In genomic region chr16:90047714-90048346, GRCh38 we compare ENCODE assay signal across 9 cellular contexts. TPM values are rescaled to one million over a fixed set of nuclear protein-coding genes. Genes with fewer than 3 reads are reported as not detected.
DNase-seq lines count a peak whose midpoint lies in the region; FAIRE-seq and TF ChIP-seq lines count a peak whose summit lies in the region.
"Had no signal": no experiment of that assay in that cellular context is flagged by ENCODE, and none has a peak within 500 bp of the region (broad histone marks: within the 10 kb centered on the region; RNA-seq: fewer than 3 reads in every experiment).

No MANE protein-coding gene starts in this region.

- H2AFZ ChIP-seq in keratinocyte (ENCODE audit: control insufficient read depth, low read length) = no peak overlapping the region

- H3K4me1 ChIP-seq in keratinocyte (ENCODE audit: control insufficient read depth, extremely low read depth, insufficient read depth, low read length) = peaks cover 24% of the 10 kb centered on the region
- peaks cover 0 to 17% (median 14%) of the 10 kb centered on the region in 5 donors for H3K4me1 ChIP-seq in subcutaneous abdominal adipose tissue (ENCODE audit: control insufficient read depth in 5 of 5, insufficient read depth in 5 of 5, low read length in 5 of 5)

- H3K27ac ChIP-seq in brain microvascular endothelial cell (no peak overlapping the region), keratinocyte (ENCODE audit: control insufficient read depth, insufficient read depth, low read length) (no peak overlapping the region), subcutaneous abdominal adipose tissue (ENCODE audit: low read depth, low read length) (no peak overlapping the region)

- H3K36me3 ChIP-seq in brain microvascular endothelial cell (replicated peaks) (peaks cover 6% of the 10 kb centered on the region), keratinocyte (ENCODE audit: control insufficient read depth in 2 of 2, extremely low read depth in 1 of 2, insufficient read depth in 2 of 2, low read length in 2 of 2) (no peaks in the 10 kb centered on the region), subcutaneous abdominal adipose tissue (ENCODE audit: control insufficient read depth in 5 of 5, insufficient read depth in 5 of 5, low read length in 5 of 5) (peaks cover 0 to 16% (median 8%) of the 10 kb centered on the region in 5 donors)

- in situ Hi-C loops in brain microvascular endothelial cell (cut with HindIII; ENCODE audit: low pct_ligation_motif_present, low sequenced_read_pairs) = no loop called here

- dilution Hi-C loops in keratinocyte (cut with MboI; ENCODE audit: extremely low pct_ligation_motif_present, low sequenced_read_pairs) = no loop called here

- peaks cover 4% of the 10 kb centered on the region for H4K20me1 ChIP-seq in keratinocyte (ENCODE audit: control insufficient read depth, extremely low read depth, insufficient read depth, low read length)

- no peak for FAIRE-seq in keratinocyte (lab: Jason Lieb, UNC)

- H3K79me2 ChIP-seq in keratinocyte (ENCODE audit: control insufficient read depth, insufficient read depth, low read length) = no peaks in the 10 kb centered on the region

- H3K4me2 ChIP-seq in keratinocyte (ENCODE audit: control insufficient read depth, extremely low read depth, insufficient read depth, low read depth, low read length) = peak overlapping the region; percentile 67

- H3K9me3 ChIP-seq in keratinocyte (ENCODE audit: control insufficient read depth, low read depth, low read length) = no peaks in the 10 kb centered on the region
- H3K9me3 ChIP-seq in subcutaneous abdominal adipose tissue (ENCODE audit: control insufficient read depth in 5 of 5, low read length in 5 of 5) = no peaks in the 10 kb centered on the region

- TF ChIP-seq CTCF in brain microvascular endothelial cell (IDR thresholded peaks at IDR 0.05; ENCODE audit: low read depth, low read length, missing control alignments) (no peak), keratinocyte (optimal IDR thresholded peaks at IDR 0.05 in 1 of 3, IDR thresholded peaks at IDR 0.05 in 1 of 3, conservative IDR thresholded peaks at IDR 0.05 in 1 of 3; ENCODE audit: extremely low read depth in 1 of 3, insufficient read depth in 2 of 3, low read length in 3 of 3) (no peak)

- DNase-seq in NCI-H1436 (lab: John Stamatoyannopoulos, UW) = peak; percentile 7
- DNase-seq in NCI-H1436 treated with DMSO at 0.1 percent for 48 hours (lab: John Stamatoyannopoulos, UW) = no peak
- no peak for DNase-seq in brain microvascular endothelial cell
- no peak for DNase-seq in keratinocyte (ENCODE audit: low read depth, low spot score)
- DNase-seq in HCEC 1CT = no peak
- DNase-seq in activated CD4-positive, alpha-beta T cell treated with anti-CD3 and anti-CD28 coated beads for 1 hour = no peak
- no peak for DNase-seq in stimulated activated CD4-positive, alpha-beta T cell treated with anti-CD3 and anti-CD28 coated beads, Interleukin-2, amount 100 ng/mL, for 24 hours
- DNase-seq: 8988T had no signal

- H3K27me3 ChIP-seq in brain microvascular endothelial cell (replicated peaks) (no peaks in the 10 kb centered on the region), keratinocyte (ENCODE audit: control insufficient read depth, extremely low read depth, insufficient read depth, low read length) (peaks cover 16% of the 10 kb centered on the region), subcutaneous abdominal adipose tissue (ENCODE audit: control insufficient read depth in 5 of 5, insufficient read depth in 4 of 5, low read length in 5 of 5) (peaks cover 0 to 7% (median 0%) of the 10 kb centered on the region in 5 donors)

- H3K9ac ChIP-seq in keratinocyte (ENCODE audit: control insufficient read depth, extremely low read depth, insufficient read depth, low read length) (no peak overlapping the region), subcutaneous abdominal adipose tissue (ENCODE audit: low read length in 5 of 5) (peak overlapping the region in 1 of 5 donors; percentile 65)

- H3K4me3 ChIP-seq in brain microvascular endothelial cell (ENCODE audit: low read depth, low read length) (peak overlapping the region; percentile 33), keratinocyte (ENCODE audit: control insufficient read depth in 2 of 3, extremely low read depth in 1 of 3, insufficient read depth in 2 of 3, low read depth in 1 of 3, low read length in 3 of 3) (peak overlapping the region in 2 of 3 experiments; percentile 3 to 30), subcutaneous abdominal adipose tissue (ENCODE audit: low read depth in 1 of 5, low read length in 5 of 5) (peak overlapping the region in 3 of 5 donors; percentile 50 to 71 (median 65))

- peaks cover 4% of the 10 kb centered on the region for H3K9me1 ChIP-seq in keratinocyte (ENCODE audit: control insufficient read depth, extremely low read depth, insufficient read depth, low read length)

RNA-seq across cellular contexts. Expression of gene DBNDD1, which starts 28.6 kb away (rescaled TPM):
- 1.7 to 4.2 TPM (median 4.1 TPM) in 3 replicates for polyA plus RNA-seq in keratinocyte
- polyA plus RNA-seq in keratinocyte (2011; ENCODE audit: low read depth) = 1.8 TPM
- polyA plus RNA-seq in keratinocyte (2011; cell fraction: cytosol; rRNA removed) = 6.7 and 9.7 TPM in 2 replicates
- polyA plus RNA-seq in keratinocyte (2011; cell fraction: nucleus; rRNA removed) = 3.6 and 4.1 TPM in 2 replicates
- 4.0 and 8.3 TPM in 2 replicates for polyA plus RNA-seq in keratinocyte (2012; ENCODE audit: low replicate concordance)
- 3.3 to 4.2 TPM (median 3.7 TPM) in 3 replicates for polyA minus RNA-seq in keratinocyte
- 10.0 TPM for polyA minus RNA-seq in keratinocyte (2011; cell fraction: cytosol; rRNA and poly(A)+ RNA removed)
- polyA minus RNA-seq in keratinocyte (2011; cell fraction: nucleus; rRNA and poly(A)+ RNA removed) = 2.4 and 2.8 TPM in 2 replicates

RNA-seq across cellular contexts. Expression of gene PRDM7, which starts 29.3 kb away (rescaled TPM):
- not detected in 3 replicates for polyA plus RNA-seq in keratinocyte
- not detected for polyA plus RNA-seq in keratinocyte (2011; ENCODE audit: low read depth)
- not detected in 2 replicates for polyA plus RNA-seq in keratinocyte (2011; cell fraction: cytosol; rRNA removed)
- polyA plus RNA-seq in keratinocyte (2011; cell fraction: nucleus; rRNA removed) = not detected in 2 replicates
- not detected in 2 replicates for polyA plus RNA-seq in keratinocyte (2012; ENCODE audit: low replicate concordance)
- polyA minus RNA-seq in keratinocyte = not detected in 3 replicates
- polyA minus RNA-seq in keratinocyte (2011; cell fraction: cytosol; rRNA and poly(A)+ RNA removed) = not detected
- not detected in 2 replicates for polyA minus RNA-seq in keratinocyte (2011; cell fraction: nucleus; rRNA and poly(A)+ RNA removed)
